28 cellular contexts compared by ENCODE assay signal in genomic region chr10:73946253-73947145, GRCh38. TPM values are rescaled to one million over a fixed set of nuclear protein-coding genes. Genes with fewer than 3 reads are reported as not detected.
DNase-seq lines count a peak whose midpoint lies in the region; ATAC-seq, FAIRE-seq and TF ChIP-seq lines count a peak whose summit lies in the region.
"Had no signal": no experiment of that assay in that cellular context is flagged by ENCODE, and none has a peak within 500 bp of the region (broad histone marks: within the 10 kb centered on the region; RNA-seq: fewer than 3 reads in every experiment).

No MANE protein-coding gene starts in this region.

- CTCF ChIA-PET in PC-9 (lab: Charles Lee) = interaction anchor here (0.5 kb wide), 1 partner anchor 45 kb away, joined by 8 read pairs; no protein-coding TSS in a partner anchor

- peak; percentile 81 for FAIRE-seq in A204.1 (lab: Jason Lieb, UNC)
- FAIRE-seq: GM12878, islet of Langerhans had no signal

- H3K36me3 ChIP-seq in H7 (replicated peaks; ENCODE audit: control insufficient read depth, insufficient read depth, low read length) (no peaks in the 10 kb centered on the region), PC-9 (ENCODE audit: low read depth) (no peaks in the 10 kb centered on the region)
- H3K36me3 ChIP-seq: BE2C, brain microvascular endothelial cell, HAP-1, tibial artery had no signal

- POLR2A ChIA-PET in PC-9 (lab: Charles Lee; ENCODE audit: unreplicated experiment) = interaction anchor here (0.6 kb wide), 1 partner anchor 178 kb away, joined by 4 read pairs; no protein-coding TSS in a partner anchor

- ATAC-seq in foreskin keratinocyte (no peak), HG03139 (IDR thresholded peaks at IDR 0.05; ENCODE audit: unreplicated experiment) (no peak)
- ATAC-seq: GM12878, left ventricle myocardium superior, psoas muscle, sciatic nerve had no signal

- intact Hi-C loops in PC-9 (cut with micrococcal nuclease; ENCODE audit: unreplicated experiment) = no loop called here

- no peaks in the 10 kb centered on the region; the same call in 1 of the 2 replicates for H3F3A ChIP-seq in PC-9 (ENCODE audit: insufficient read depth, low read depth)

- H3K4me3 ChIP-seq in H7 (ENCODE audit: insufficient read depth, low read depth, low read length) (no peak overlapping the region), PC-9 (no peak overlapping the region)
- H3K4me3 ChIP-seq: GM12878, HAP-1, psoas muscle, SK-N-MC, tibial artery had no signal

- H3K4me1 ChIP-seq in PC-9 (replicated peaks; ENCODE audit: insufficient read depth) = peaks cover 3% of the 10 kb centered on the region
- H3K4me1 ChIP-seq in foreskin keratinocyte = no peaks in the 10 kb centered on the region
- H3K4me1 ChIP-seq: BE2C, HAP-1 had no signal

- H3K4me2 ChIP-seq in PC-9 = no peak overlapping the region

- H3K27ac ChIP-seq in PC-9 = no peak overlapping the region
- H3K27ac ChIP-seq in foreskin keratinocyte = no peak overlapping the region
- H3K27ac ChIP-seq: brain microvascular endothelial cell, psoas muscle, SK-N-MC, tibial artery had no signal

- TF ChIP-seq CTCF in PC-9 (conservative IDR thresholded peaks at IDR 0.05) (peak; percentile 43; the same call in 1 of the 2 replicates), foreskin keratinocyte (conservative IDR thresholded peaks at IDR 0.05) (peak; percentile 47)

- peak; percentile 41 for DNase-seq in H7
- no peak for DNase-seq in PC-9
- DNase-seq in foreskin keratinocyte = no peak
- DNase-seq in NCI-H2107 (lab: John Stamatoyannopoulos, UW) = no peak
- DNase-seq in UCSD-AML1 (lab: John Stamatoyannopoulos, UW; ENCODE audit: unreplicated experiment) = no peak
- DNase-seq in stimulated activated CD4-positive, alpha-beta T cell treated with anti-CD3 and anti-CD28 coated beads, Interleukin-4, amount 100 ng/mL, for 24 hours = no peak
- DNase-seq: activated CD4-positive, alpha-beta T cell treated with anti-CD3 and anti-CD28 coated beads, Interleukin-2, amount 50 U/mL, for 48 hours; activated CD4-positive, CD25-positive, alpha-beta regulatory T cell treated with anti-CD3 and anti-CD28 coated beads, Interleukin-2, amount 50 U/mL, for 72 hours; activated CD8-positive, alpha-beta memory T cell treated with anti-CD3 and anti-CD28 coated beads, Interleukin-2, amount 50 U/mL, for 4 hours; activated naive CD4-positive, alpha-beta T cell treated with anti-CD3 and anti-CD28 coated beads for 36 hours; BE2C; brain microvascular endothelial cell; Kasumi-1; left ventricle myocardium superior; naive B cell; NCI-H1436 treated with DMSO at 0.1 percent for 48 hours; NCI-H345; NCI-H748 treated with DMSO at 0.1 percent for 48 hours; psoas muscle; stimulated activated CD4-positive, alpha-beta T cell treated with anti-CD3 and anti-CD28 coated beads, Interleukin-4, amount 100 ng/mL, for 1 hour; tibial artery had no signal

- no peaks in the 10 kb centered on the region for H3K9me3 ChIP-seq in PC-9 (ENCODE audit: insufficient read depth, low read depth)
- H3K9me3 ChIP-seq: BE2C, HAP-1, psoas muscle, tibial artery had no signal

- no TSS peak for BruUV-seq in PC-9 (replicated peaks; lab: Mats Ljungman, UMichigan)

- no peaks in the 10 kb centered on the region for H4K20me1 ChIP-seq in PC-9 (ENCODE audit: insufficient read depth)

- no peaks in the 10 kb centered on the region for H3K9me2 ChIP-seq in PC-9 (ENCODE audit: insufficient read depth)

- H3K27me3 ChIP-seq in H7 (ENCODE audit: control insufficient read depth, insufficient read depth, low read length) (no peaks in the 10 kb centered on the region), PC-9 (ENCODE audit: insufficient read depth, low read depth) (no peaks in the 10 kb centered on the region), foreskin keratinocyte (no peaks in the 10 kb centered on the region)
- H3K27me3 ChIP-seq: BE2C, brain microvascular endothelial cell, tibial artery had no signal

- H3K79me2 ChIP-seq in PC-9 (ENCODE audit: low read depth) = no peaks in the 10 kb centered on the region

- no peak overlapping the region for H2AFZ ChIP-seq in PC-9

RNA-seq across cellular contexts. Expression of gene PLAU, which starts 35.6 kb away (rescaled TPM):
- 25.4 and 29.5 TPM in 2 replicates for total RNA-seq in H7 (2014; rRNA removed; shearing (Covaris generic))
- total RNA-seq in PC-9 (2021) (90.3 and 94.9 TPM in 2 replicates), foreskin keratinocyte (630 and 1,498 TPM in 2 replicates)
- 544 and 1,190 TPM in 2 replicates for polyA plus RNA-seq in foreskin keratinocyte

RNA-seq across cellular contexts. Expression of gene VCL, which starts 51.4 kb away (rescaled TPM):
- total RNA-seq in H7 (2014; rRNA removed; shearing (Covaris generic)) = 194 and 200 TPM in 2 replicates
- total RNA-seq in PC-9 (2021) (208 and 225 TPM in 2 replicates), foreskin keratinocyte (119 and 120 TPM in 2 replicates)
- 31.8 and 38.5 TPM in 2 replicates for polyA plus RNA-seq in foreskin keratinocyte
